ENCODE assay signal across 17 cellular contexts in the genomic region with DNA sequence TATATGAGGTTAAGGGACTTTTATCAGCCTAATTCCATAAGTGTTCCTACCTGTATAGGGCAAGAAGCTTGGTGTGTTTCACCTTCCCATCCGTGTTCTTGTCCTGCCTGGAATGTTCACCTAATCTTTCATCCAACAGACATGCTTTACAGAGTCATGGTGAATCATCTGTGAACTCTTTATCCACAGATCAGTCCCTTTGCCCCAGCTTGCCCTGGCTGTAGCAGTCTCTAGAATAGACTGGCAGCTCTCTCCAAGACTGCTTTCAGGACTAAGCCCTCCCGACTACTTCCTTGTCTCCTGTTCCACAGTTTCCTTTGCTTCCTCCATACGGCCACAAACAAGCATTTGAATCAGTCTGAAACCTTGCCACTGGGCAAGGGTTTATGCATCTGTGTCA.
DNase-seq lines count a peak whose midpoint lies in the region; ATAC-seq, FAIRE-seq and TF ChIP-seq lines count a peak whose summit lies in the region.
"Had no signal": no experiment of that assay in that cellular context is flagged by ENCODE, and none has a peak within 500 bp of the region (broad histone marks: within the 10 kb centered on the region; RNA-seq: fewer than 3 reads in every experiment).

No MANE protein-coding gene starts in this region.

- H3K4me3 ChIP-seq in WERI-Rb-1 (ENCODE audit: low read depth, low read length) (no peak overlapping the region), pancreas (no peak overlapping the region)

- TF ChIP-seq CTCF in Calu3 (IDR thresholded peaks at IDR 0.05; ENCODE audit: unreplicated experiment) (no peak), WERI-Rb-1 (IDR thresholded peaks at IDR 0.05; ENCODE audit: low read depth, low read length) (no peak), pancreas (IDR thresholded peaks at IDR 0.05) (no peak)

- intact Hi-C loops in Calu3 (cut with micrococcal nuclease; ENCODE audit: unreplicated experiment) (no loop called here), pancreas (cut with DNase I) (no loop called here)

- BruUV-seq in Calu3 (replicated peaks; lab: Mats Ljungman, UMichigan), result no TSS peak

- H3K36me3 ChIP-seq in WERI-Rb-1, result no peaks in the 10 kb centered on the region
- no peaks in the 10 kb centered on the region for H3K36me3 ChIP-seq in pancreas

- ATAC-seq in HG03442 (IDR thresholded peaks at IDR 0.05; ENCODE audit: unreplicated experiment), result no peak
- ATAC-seq in pancreas, result no peak
- ATAC-seq: stimulated activated effector memory CD8-positive, alpha-beta T cell treated with anti-CD3 and anti-CD28 coated beads, Interleukin-12 subunit alpha, Interleukin-12 subunit beta, amount 100 ng/mL, for 72 hours had no signal

- no peaks in the 10 kb centered on the region for H3K4me1 ChIP-seq in pancreas
- H3K4me1 ChIP-seq: parathyroid adenoma had no signal

- FAIRE-seq in pancreas (lab: Jason Lieb, UNC), result no peak

- peaks cover 9% of the 10 kb centered on the region for H3K4me1 Mint-ChIP-seq in Calu3 (ENCODE audit: low read depth, unreplicated experiment)
- H3K4me1 Mint-ChIP-seq: stimulated activated effector memory CD8-positive, alpha-beta T cell treated with anti-CD3 and anti-CD28 coated beads, Interleukin-12 subunit alpha, Interleukin-12 subunit beta, amount 100 ng/mL, for 72 hours had no signal

- peak overlapping the region; percentile 70 for H3K27ac Mint-ChIP-seq in Calu3 (ENCODE audit: unreplicated experiment)
- H3K27ac Mint-ChIP-seq: stimulated activated effector memory CD8-positive, alpha-beta T cell treated with anti-CD3 and anti-CD28 coated beads, Interleukin-12 subunit alpha, Interleukin-12 subunit beta, amount 100 ng/mL, for 72 hours; T-helper 2 cell treated with Interferon-gamma antibody and Interleukin-4, amounts not matched to agents 5 μg/mL and 100 μg/mL, for 36 hours had no signal

- 74 to 78% methylated on average over 3 of the region's 3 CpGs for WGBS in pancreas, 2 donors

- H3K36me3 Mint-ChIP-seq in Calu3 (ENCODE audit: insufficient read depth, unreplicated experiment), result no peaks in the 10 kb centered on the region
- H3K36me3 Mint-ChIP-seq: stimulated activated effector memory CD8-positive, alpha-beta T cell treated with anti-CD3 and anti-CD28 coated beads, Interleukin-12 subunit alpha, Interleukin-12 subunit beta, amount 100 ng/mL, for 72 hours had no signal

- peak; percentile 3 for DNase-seq in Calu3
- DNase-seq in LoVo (ENCODE audit: low spot score), result peak; percentile 2
- DNase-seq in WERI-Rb-1, result peak; percentile 27
- peak; percentile 10 for DNase-seq in kidney glomerular epithelial cell (lab: John Stamatoyannopoulos, UW)
- no peak for DNase-seq in cerebellar nuclear complex (lab: John Stamatoyannopoulos, UW)
- no peak for DNase-seq in pancreas
- no peak for DNase-seq in SIG-M5 (lab: John Stamatoyannopoulos, UW)
- DNase-seq: activated CD4-positive, alpha-beta T cell treated with anti-CD3 and anti-CD28 coated beads for 1 hour; activated effector memory CD4-positive, alpha-beta T cell treated with Interleukin-2 at 50 U/mL for 16 hours; amygdala; foreskin melanocyte; NK-92 treated with Interleukin-12 subunit alpha and Interleukin-12 subunit beta, amount 100 ng/mL, for 24 hours; SHP77 had no signal

- H3K9me3 Mint-ChIP-seq in Calu3 (ENCODE audit: low read depth, unreplicated experiment), result no peaks in the 10 kb centered on the region
- H3K9me3 Mint-ChIP-seq: stimulated activated effector memory CD8-positive, alpha-beta T cell treated with anti-CD3 and anti-CD28 coated beads, Interleukin-12 subunit alpha, Interleukin-12 subunit beta, amount 100 ng/mL, for 72 hours; T-helper 2 cell treated with Interferon-gamma antibody and Interleukin-4, amounts not matched to agents 5 μg/mL and 100 μg/mL, for 36 hours had no signal

- H3K27me3 ChIP-seq in WERI-Rb-1 (ENCODE audit: insufficient read depth, low read depth, severe bottlenecking), result no peaks in the 10 kb centered on the region
- H3K27me3 ChIP-seq in pancreas, result no peaks in the 10 kb centered on the region

- H3K27ac ChIP-seq in WERI-Rb-1, result no peak overlapping the region
- H3K27ac ChIP-seq in pancreas, result no peak overlapping the region
- H3K27ac ChIP-seq: parathyroid adenoma had no signal

- CTCF ChIA-PET in Calu3 (lab: Charles Lee), result no interaction called here

- no peaks in the 10 kb centered on the region for H3K27me3 Mint-ChIP-seq in Calu3 (ENCODE audit: unreplicated experiment)

- H3K4me3 Mint-ChIP-seq in Calu3 (ENCODE audit: low read depth, unreplicated experiment), result no peak overlapping the region
- H3K4me3 Mint-ChIP-seq: stimulated activated effector memory CD8-positive, alpha-beta T cell treated with anti-CD3 and anti-CD28 coated beads, Interleukin-12 subunit alpha, Interleukin-12 subunit beta, amount 100 ng/mL, for 72 hours; T-helper 2 cell treated with Interferon-gamma antibody and Interleukin-4, amounts not matched to agents 5 μg/mL and 100 μg/mL, for 36 hours had no signal

- H3K9me3 ChIP-seq in WERI-Rb-1 (ENCODE audit: severe bottlenecking) (no peaks in the 10 kb centered on the region), pancreas (no peaks in the 10 kb centered on the region)

Comparison
In these comparisons a context has a peak if more than half of its experiments do, and no peak if none do; other contexts are left out.
1. DNase-seq: peak in Calu3 (single experiment), LoVo (single experiment), WERI-Rb-1 (single experiment) and kidney glomerular epithelial cell (single experiment); none in cerebellar nuclear complex (0 of 2), pancreas (0 of 6) and SIG-M5 (single experiment).